ENCODE assay signal across 14 cellular contexts in the genomic region with DNA sequence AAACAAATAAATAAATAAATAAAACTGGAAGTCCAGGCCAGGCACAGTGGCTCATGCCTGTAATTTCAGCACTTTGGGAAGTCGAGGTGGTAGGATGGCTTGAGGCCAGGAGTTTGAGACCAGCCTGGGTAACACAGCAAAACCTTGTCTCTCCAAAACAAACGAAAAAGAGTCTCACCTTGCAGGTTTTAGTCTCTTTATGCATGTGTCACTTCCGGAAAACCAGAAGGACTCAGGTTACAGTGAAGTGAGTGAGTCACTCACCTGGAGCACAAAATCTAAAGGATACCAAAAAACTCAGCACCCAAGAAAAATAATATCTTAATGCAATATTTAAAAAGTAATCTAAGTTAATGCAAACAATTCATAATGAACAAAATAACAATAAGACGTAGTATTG.
"Had no signal": no experiment of that assay in that cellular context is flagged by ENCODE, and none has a peak within 500 bp of the region (broad histone marks: within the 10 kb centered on the region; RNA-seq: fewer than 3 reads in every experiment).

No MANE protein-coding gene starts in this region.

- DNase-seq: activated CD4-positive, alpha-beta memory T cell treated with anti-CD3 and anti-CD28 coated beads, Interleukin-2, amount 10 ng/mL, durations not matched to agents 7 days and 5 days; activated gamma-delta T cell; activated naive CD8-positive, alpha-beta T cell treated with anti-CD3 and anti-CD28 coated beads for 36 hours; activated T-cell treated with anti-CD3 and anti-CD28 coated beads, Interleukin-2, amount 50 U/mL, for 48 hours; brain microvascular endothelial cell; endodermal cell; glutamatergic neuron; right lobe of liver; stimulated activated CD4-positive, alpha-beta T cell treated with anti-CD3 and anti-CD28 coated beads, Interleukin-2, amount 100 ng/mL, for 24 hours; stimulated activated naive B cell treated with anti-CD40 and anti-IgM and Interleukin-4, amounts not matched to agents 10 μg/mL and 1 μg/mL and 100 μg/mL, for 72 hours; T-helper 9 cell had no signal

- ATAC-seq: right lobe of liver; stimulated activated naive B cell treated with anti-CD40 and anti-IgM and Interleukin-4, amounts not matched to agents 10 μg/mL and 1 μg/mL and 100 μg/mL, for 72 hours had no signal

- H3K27ac ChIP-seq: brain microvascular endothelial cell, esophagus muscularis mucosa, prostate gland, right lobe of liver, tibial nerve had no signal
